In the genomic region with DNA sequence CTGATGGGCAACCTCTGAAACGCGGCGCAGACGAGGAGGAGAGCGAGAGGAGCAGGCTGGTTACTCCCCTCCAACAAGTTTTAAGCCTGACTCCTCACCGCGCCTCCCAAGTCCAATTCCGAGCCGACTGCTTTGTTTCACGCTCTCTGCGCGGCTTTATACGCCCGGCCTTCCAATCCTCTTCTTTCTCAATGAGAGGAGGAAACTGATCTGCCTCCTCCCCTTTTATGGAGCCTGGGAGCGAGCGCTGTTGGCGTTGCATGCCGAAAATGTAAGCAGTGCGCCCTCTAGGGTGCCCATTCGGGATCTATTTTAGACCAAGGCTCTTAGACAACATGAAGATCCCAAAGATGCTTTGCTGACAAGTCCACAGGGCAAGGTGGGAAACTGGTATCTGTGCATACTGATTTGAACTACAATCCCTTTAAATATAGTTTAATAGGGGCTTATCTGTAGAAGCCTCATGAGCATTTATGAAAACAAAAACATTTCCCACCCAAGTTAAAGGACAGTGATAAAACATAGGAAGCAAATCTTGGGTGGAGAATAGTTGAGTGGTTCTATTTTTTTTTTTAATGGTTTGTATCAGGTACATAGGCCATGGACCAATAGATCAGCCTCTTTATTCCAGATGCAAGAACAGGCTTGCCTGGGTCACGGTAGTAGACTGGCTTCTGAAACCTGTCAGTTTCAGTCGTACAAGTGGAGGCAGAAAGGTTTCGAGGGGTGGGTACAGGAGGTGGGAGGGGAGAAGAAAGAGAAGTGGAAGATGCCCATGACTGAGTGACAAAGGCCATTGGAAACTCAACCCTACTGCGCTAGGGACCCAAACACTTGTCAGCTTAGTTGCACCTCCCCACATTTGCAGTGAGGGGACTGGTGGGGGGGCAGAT, we compare ENCODE assay signal across 8 cellular contexts. TPM values are rescaled to one million over a fixed set of nuclear protein-coding genes. Genes with fewer than 3 reads are reported as not detected.
DNase-seq lines count a peak whose midpoint lies in the region; ATAC-seq and TF ChIP-seq lines count a peak whose summit lies in the region.

A gene with protein sequence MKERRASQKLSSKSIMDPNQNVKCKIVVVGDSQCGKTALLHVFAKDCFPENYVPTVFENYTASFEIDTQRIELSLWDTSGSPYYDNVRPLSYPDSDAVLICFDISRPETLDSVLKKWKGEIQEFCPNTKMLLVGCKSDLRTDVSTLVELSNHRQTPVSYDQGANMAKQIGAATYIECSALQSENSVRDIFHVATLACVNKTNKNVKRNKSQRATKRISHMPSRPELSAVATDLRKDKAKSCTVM (minus strand): TSS at position 131 of the 893 bp plus-strand sequence. CDS start 250 bp downstream, outside the sequence.

- H3K4me1 ChIP-seq in neural progenitor cell (peaks cover 8% of the 10 kb centered on the region), upper lobe of left lung (peaks cover 0 to 34% (median 2%) of the 10 kb centered on the region in 4 donors)

- no peaks in the 10 kb centered on the region for H3K36me3 Mint-ChIP-seq in activated T-cell treated with anti-CD3 and anti-CD28 coated beads, Interleukin-2, amount 50 U/mL, for 4 hours (ENCODE audit: insufficient read depth)
- peaks cover under 1% of the 10 kb centered on the region for H3K36me3 Mint-ChIP-seq in neural progenitor cell

- TF ChIP-seq CTCF in foreskin fibroblast (IDR thresholded peaks at IDR 0.05; ENCODE audit: low read depth, low read length) (peak; percentile 79), neural progenitor cell (IDR thresholded peaks at IDR 0.05) (peak; percentile 91), upper lobe of left lung (IDR thresholded peaks at IDR 0.05) (peak; percentile 53 to 85 (median 72))

- peaks cover 50% of the 10 kb centered on the region for H3K27me3 Mint-ChIP-seq in activated T-cell treated with anti-CD3 and anti-CD28 coated beads, Interleukin-2, amount 50 U/mL, for 4 hours (ENCODE audit: low read depth)
- peaks cover 5% of the 10 kb centered on the region for H3K27me3 Mint-ChIP-seq in neural progenitor cell (ENCODE audit: insufficient read depth, low read depth)

- H3K79me2 ChIP-seq in neural progenitor cell (ENCODE audit: low read depth) = no peaks in the 10 kb centered on the region

- H3K27me3 ChIP-seq in neural progenitor cell = peaks cover 20% of the 10 kb centered on the region
- H3K27me3 ChIP-seq in upper lobe of left lung = peaks cover 0 to 13% (median 2%) of the 10 kb centered on the region in 4 donors

- ATAC-seq in HG03432 (IDR thresholded peaks at IDR 0.05; ENCODE audit: unreplicated experiment) (peak; percentile 72), upper lobe of left lung (ENCODE audit: low FRiP score in 2 of 2) (peak; percentile 86 to 89)
- peak in 1 of 2 donors; percentile 42 for ATAC-seq in activated T-cell treated with anti-CD3 and anti-CD28 coated beads, Interleukin-2, amount 50 U/mL, for 4 hours

- peak in 3 of 4 donors; percentile 60 to 89 (median 82) for TF ChIP-seq POLR2A in upper lobe of left lung (IDR thresholded peaks at IDR 0.05)

- peak within 1 kb of the TSS; percentile 97 for H3K27ac Mint-ChIP-seq in neural progenitor cell

- H2AFZ ChIP-seq in neural progenitor cell (replicated peaks) = peak within 1 kb of the TSS; percentile 30

- H3K4me1 Mint-ChIP-seq in activated T-cell treated with anti-CD3 and anti-CD28 coated beads, Interleukin-2, amount 50 U/mL, for 4 hours (ENCODE audit: low read depth) = peaks cover 8% of the 10 kb centered on the region
- peaks cover 23% of the 10 kb centered on the region for H3K4me1 Mint-ChIP-seq in neural progenitor cell

- H3K9ac ChIP-seq in neural progenitor cell = no peak within 1 kb of the TSS

- no peaks in the 10 kb centered on the region for H3K36me3 ChIP-seq in neural progenitor cell
- H3K36me3 ChIP-seq in upper lobe of left lung = no peaks in the 10 kb centered on the region

- no peaks in the 10 kb centered on the region for H3K9me3 ChIP-seq in neural progenitor cell (ENCODE audit: low read depth)
- no peaks in the 10 kb centered on the region for H3K9me3 ChIP-seq in upper lobe of left lung

- peak within 1 kb of the TSS; percentile 80 for H3K4me2 ChIP-seq in neural progenitor cell

- DNase-seq in COLO829 (ENCODE audit: low spot score) = peak; percentile 95
- DNase-seq in GM19240 (ENCODE audit: insufficient read length, low spot score) = peak; percentile 10
- DNase-seq in NCI-H345 treated with DMSO at 0.1 percent for 48 hours (lab: John Stamatoyannopoulos, UW; ENCODE audit: unreplicated experiment) = peak; percentile 97
- no peak for DNase-seq in activated T-cell treated with anti-CD3 and anti-CD28 coated beads, Interleukin-2, amount 50 U/mL, for 4 hours
- DNase-seq in foreskin fibroblast = peak; percentile 98 to 99
- peak; percentile 96 for DNase-seq in neural progenitor cell (ENCODE audit: low spot score)
- peak; percentile 44 to 94 for DNase-seq in upper lobe of left lung

- peak within 1 kb of the TSS; percentile 57 for H3K4me3 Mint-ChIP-seq in activated T-cell treated with anti-CD3 and anti-CD28 coated beads, Interleukin-2, amount 50 U/mL, for 4 hours
- H3K4me3 Mint-ChIP-seq in neural progenitor cell = peak within 1 kb of the TSS; percentile 100

- TF ChIP-seq EP300 in upper lobe of left lung (IDR thresholded peaks at IDR 0.05) = peak in 1 of 4 donors; percentile 60

- H4K20me1 ChIP-seq in neural progenitor cell (ENCODE audit: low read depth) = no peaks in the 10 kb centered on the region

- peaks cover 13% of the 10 kb centered on the region for H3F3A ChIP-seq in neural progenitor cell (ENCODE audit: low read depth)

- H3K4me3 ChIP-seq in foreskin fibroblast (ENCODE audit: low read depth in 1 of 2, low read length in 2 of 2) = peak within 1 kb of the TSS; percentile 95 to 98
- H3K4me3 ChIP-seq in neural progenitor cell = peak within 1 kb of the TSS; percentile 58
- peak within 1 kb of the TSS; percentile 12 to 72 (median 62) for H3K4me3 ChIP-seq in upper lobe of left lung

- H3K27ac ChIP-seq in neural progenitor cell (no peak within 1 kb of the TSS), upper lobe of left lung (peak within 1 kb of the TSS; percentile 89 to 93 (median 90))

- H3K9me3 Mint-ChIP-seq in activated T-cell treated with anti-CD3 and anti-CD28 coated beads, Interleukin-2, amount 50 U/mL, for 4 hours = no peaks in the 10 kb centered on the region
- H3K9me3 Mint-ChIP-seq in neural progenitor cell = no peaks in the 10 kb centered on the region

- 11 to 17% methylated on average over 24 of the region's 24 CpGs for WGBS in upper lobe of left lung, 2 donors

RNA-seq across cellular contexts. Expression of the gene that starts here (rescaled TPM):
- total RNA-seq in activated T-cell treated with anti-CD3 and anti-CD28 coated beads, Interleukin-2, amount 50 U/mL, for 4 hours = under 1 TPM in 2 of 3 donors, not detected in 1; 0.16 to 0.58 TPM
- total RNA-seq in neural progenitor cell (ENCODE audit: low replicate concordance) = 4.0 and 6.4 TPM in 2 replicates
- 10 to 100 TPM; 13.0 to 40.0 (median 26.7) TPM for total RNA-seq in upper lobe of left lung
